Comparison of ENCODE assay signal across 14 cellular contexts in the genomic region with DNA sequence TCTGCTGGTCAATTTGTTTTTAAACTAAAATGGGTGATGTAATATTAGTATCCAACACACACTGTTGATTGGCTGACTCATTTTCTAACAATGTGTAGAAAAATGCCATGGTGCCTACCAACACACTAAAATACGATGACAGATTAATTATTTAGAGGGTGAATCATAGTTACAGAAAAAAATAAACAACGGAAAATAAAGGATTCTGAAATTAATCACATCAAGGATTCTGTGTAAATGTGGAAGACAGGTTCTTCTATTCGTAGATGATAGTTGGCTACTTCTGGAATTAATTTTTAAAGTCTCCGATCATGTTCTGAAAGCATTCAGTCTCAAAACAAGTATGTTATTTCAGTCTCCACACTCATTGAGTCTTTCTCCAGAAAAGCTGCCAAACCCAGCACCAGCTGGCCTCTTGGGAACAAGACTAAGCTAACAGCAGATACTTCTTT. TPM values are rescaled to one million over a fixed set of nuclear protein-coding genes. Genes with fewer than 3 reads are reported as not detected.
A peak's percentile ranks its signal among the peaks of the same experiment; 100 is the strongest.
DNase-seq lines count a peak whose midpoint lies in the region; ATAC-seq, FAIRE-seq and TF ChIP-seq lines count a peak whose summit lies in the region.
"Had no signal": no experiment of that assay in that cellular context is flagged by ENCODE, and none has a peak within 500 bp of the region (broad histone marks: within the 10 kb centered on the region; RNA-seq: fewer than 3 reads in every experiment).

No MANE protein-coding gene starts in this region.

- H3K36me3 ChIP-seq in brain microvascular endothelial cell (replicated peaks) = no peaks in the 10 kb centered on the region
- H3K36me3 ChIP-seq: neutrophil, tibial nerve had no signal

- in situ Hi-C loops in brain microvascular endothelial cell (cut with HindIII; ENCODE audit: low pct_ligation_motif_present, low sequenced_read_pairs) = no loop called here

- DNase-seq in AG08396 (ENCODE audit: low spot score) = peak; percentile 47
- peak; percentile 59 for DNase-seq in HTR-8/SVneo (ENCODE audit: insufficient read length, low spot score)
- DNase-seq in brain microvascular endothelial cell = peak; percentile 61
- DNase-seq in kidney tubule cell (ENCODE audit: low spot score) = peak; percentile 92
- DNase-seq in HuH-7 (ENCODE audit: low spot score) = no peak
- DNase-seq in mucosa of gallbladder (ENCODE audit: low spot score) = no peak
- DNase-seq in SKM-1 treated with dmso at 0.1 percent for 144 hours (lab: John Stamatoyannopoulos, UW; ENCODE audit: unreplicated experiment) = no peak
- DNase-seq: Caco-2, H7, T-cell had no signal

- peak overlapping the region; percentile 53 for H3K27ac ChIP-seq in brain microvascular endothelial cell
- H3K27ac ChIP-seq: neutrophil, tibial nerve had no signal

- peak; percentile 57 for FAIRE-seq in HTR-8/SVneo (lab: Jason Lieb, UNC)

- H3K4me3 ChIP-seq in brain microvascular endothelial cell (ENCODE audit: low read depth, low read length) = no peak overlapping the region
- H3K4me3 ChIP-seq: tibial nerve had no signal

- H3K27me3 ChIP-seq in brain microvascular endothelial cell (replicated peaks) = no peaks in the 10 kb centered on the region
- H3K27me3 ChIP-seq: neutrophil, tibial nerve had no signal

- no peak for TF ChIP-seq CTCF in brain microvascular endothelial cell (IDR thresholded peaks at IDR 0.05; ENCODE audit: low read depth, low read length, missing control alignments)

- no peak for ATAC-seq in HG03521 (IDR thresholded peaks at IDR 0.05; ENCODE audit: unreplicated experiment)
- ATAC-seq: T-cell had no signal

RNA-seq across cellular contexts. Expression of a gene that starts 8.2 kb away (rescaled TPM):
- total RNA-seq in mucosa of gallbladder = not detected
- total RNA-seq: Caco-2, cerebellum, T-cell, tibial nerve had no signal

Comparison
In these comparisons a context has a peak if more than half of its experiments do, and no peak if none do; other contexts are left out.
1. DNase-seq: peak in AG08396 (single experiment), HTR-8/SVneo (single experiment), brain microvascular endothelial cell (single experiment) and kidney tubule cell (single experiment); none in HuH-7 (single experiment), mucosa of gallbladder (single experiment) and SKM-1 treated with dmso at 0.1 percent for 144 hours (single experiment).